In the genomic region with DNA sequence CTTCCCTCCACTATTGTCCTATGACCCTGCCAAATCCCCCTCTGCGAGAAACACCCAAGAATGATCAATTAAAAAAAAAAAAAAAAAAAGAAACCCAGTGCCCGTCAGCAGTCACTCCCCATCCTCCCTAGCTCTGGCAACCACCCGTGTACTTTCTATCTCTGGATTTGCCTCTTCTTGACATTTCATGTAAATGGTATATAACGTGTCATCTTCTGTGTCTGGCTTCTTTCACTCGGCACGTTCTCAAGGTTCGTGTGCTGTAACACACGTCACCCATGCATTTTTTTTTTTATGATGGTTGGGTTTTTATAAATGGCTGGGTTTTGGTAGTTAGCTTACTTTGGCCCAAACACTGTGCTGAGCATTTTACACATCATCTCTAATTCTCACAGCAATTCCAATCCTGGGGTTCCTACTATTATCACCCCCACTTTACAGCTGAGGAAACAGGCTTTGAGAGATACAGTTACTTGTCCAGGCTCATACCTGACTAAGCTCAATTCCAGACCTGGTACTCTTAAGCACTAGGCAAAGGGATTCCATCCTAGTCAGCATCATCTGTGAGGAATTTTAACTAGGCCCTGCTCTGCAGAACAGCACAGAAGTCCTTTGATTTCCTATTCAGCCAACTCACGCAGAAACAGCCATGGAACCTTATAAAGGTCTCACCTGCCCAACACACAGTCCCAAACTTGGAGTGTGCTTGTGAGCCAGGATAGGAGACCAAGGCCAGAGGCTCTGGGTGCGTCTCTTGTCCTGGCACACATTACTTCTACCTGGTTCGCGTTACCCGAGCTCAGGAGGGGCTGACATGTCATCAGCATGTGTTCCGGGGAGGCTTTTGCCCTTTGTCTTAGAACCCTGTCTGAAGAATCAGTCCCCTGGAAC, we compare ENCODE assay signal across 26 cellular contexts. TPM values are rescaled to one million over a fixed set of nuclear protein-coding genes. Genes with fewer than 3 reads are reported as not detected.
DNase-seq lines count a peak whose midpoint lies in the region; ATAC-seq and TF ChIP-seq lines count a peak whose summit lies in the region.
"Had no signal": no experiment of that assay in that cellular context is flagged by ENCODE, and none has a peak within 500 bp of the region (broad histone marks: within the 10 kb centered on the region; RNA-seq: fewer than 3 reads in every experiment).

No MANE protein-coding gene starts in this region.

- H3K27ac ChIP-seq in heart left ventricle: peak overlapping the region in 5 of 12 donors; percentile 0 to 56 (median 25)
- peak overlapping the region in 3 of 4 donors; percentile 37 to 73 (median 67) for H3K27ac ChIP-seq in sigmoid colon
- H3K27ac ChIP-seq: adrenal gland, brain microvascular endothelial cell, parathyroid adenoma, suprapubic skin, upper lobe of right lung had no signal

- peak in 2 of 4 donors; percentile 5 to 38 for TF ChIP-seq EP300 in sigmoid colon (IDR thresholded peaks at IDR 0.05)

- TF ChIP-seq CTCF in heart left ventricle (IDR thresholded peaks at IDR 0.05) (no peak), sigmoid colon (IDR thresholded peaks at IDR 0.05) (no peak)

- H3K9me3 ChIP-seq in heart left ventricle (no peaks in the 10 kb centered on the region), sigmoid colon (no peaks in the 10 kb centered on the region)
- H3K9me3 ChIP-seq: adrenal gland, suprapubic skin, upper lobe of right lung had no signal

- ATAC-seq in Right ventricle myocardium inferior: peak; percentile 54
- ATAC-seq in heart left ventricle: peak; percentile 60 to 78 (median 72)
- ATAC-seq in left lobe of liver: no peak
- ATAC-seq: activated CD4-positive, CD25-positive, alpha-beta regulatory T cell treated with anti-CD3 and anti-CD28 coated beads, Interleukin-2, amount 50 U/mL, for 24 hours; GM23338; stimulated activated memory B cell treated with anti-CD40 and anti-IgM and Interleukin-4, amounts not matched to agents 10 μg/mL and 1 μg/mL and 100 μg/mL, for 72 hours; upper lobe of right lung had no signal

- no peak for DNase-seq in Right ventricle myocardium inferior (ENCODE audit: missing footprints)
- DNase-seq in cardiac septum (ENCODE audit: low spot score): no peak
- no peak for DNase-seq in heart left ventricle
- no peak for DNase-seq in sigmoid colon
- DNase-seq in T-helper 9 cell: no peak
- DNase-seq in left lobe of liver (ENCODE audit: low spot score): no peak
- DNase-seq: activated CD4-positive, alpha-beta memory T cell treated with anti-CD3 and anti-CD28 coated beads for 36 hours; activated gamma-delta T cell; adrenal gland; brain microvascular endothelial cell; DMS153; kidney glomerular epithelial cell; mammary epithelial cell; MV-4-11; NCI-H1436 treated with DMSO at 0.1 percent for 48 hours; NCI-H2107; NCI-H446 treated with DMSO at 0.1 percent for 48 hours; RPMI8226; stimulated activated CD4-positive, alpha-beta T cell treated with anti-CD3 and anti-CD28 coated beads, Interleukin-12 subunit alpha, Interleukin-12 subunit beta, amount 100 ng/mL, for 4 hours; stimulated activated CD4-positive, alpha-beta T cell treated with anti-CD3 and anti-CD28 coated beads, Interleukin-4, amount 100 ng/mL, for 24 hours; upper lobe of right lung had no signal

- H3K4me3 ChIP-seq in heart left ventricle: no peak overlapping the region
- H3K4me3 ChIP-seq in sigmoid colon: no peak overlapping the region
- H3K4me3 ChIP-seq: adrenal gland, GM23338, suprapubic skin, upper lobe of right lung had no signal

- peaks cover 0 to 26% (median 10%) of the 10 kb centered on the region in 12 donors for H3K4me1 ChIP-seq in heart left ventricle
- H3K4me1 ChIP-seq in sigmoid colon: peaks cover 0 to 19% (median 10%) of the 10 kb centered on the region in 4 donors
- H3K4me1 ChIP-seq: adrenal gland, parathyroid adenoma, suprapubic skin, upper lobe of right lung had no signal

- intact Hi-C loops in Right ventricle myocardium inferior (cut with DNase I): no loop called here
- intact Hi-C loops in cardiac septum (cut with DNase I): no loop called here
- intact Hi-C loops in heart left ventricle (cut with DNase I): no loop called here
- intact Hi-C loops in sigmoid colon (cut with DNase I): no loop called here

- H3K27me3 ChIP-seq in heart left ventricle (no peaks in the 10 kb centered on the region), sigmoid colon (no peaks in the 10 kb centered on the region)
- H3K27me3 ChIP-seq: adrenal gland, brain microvascular endothelial cell, suprapubic skin, upper lobe of right lung had no signal

- 60 to 72% (median 62%) methylated on average over 13 of the region's 14 CpGs for WGBS in heart left ventricle, 4 donors
- 92 to 93% methylated on average over 13 of the region's 14 CpGs for WGBS in sigmoid colon, 2 donors

- TF ChIP-seq POLR2A in heart left ventricle (IDR thresholded peaks at IDR 0.05) (no peak), sigmoid colon (IDR thresholded peaks at IDR 0.05) (no peak)

- H3K36me3 ChIP-seq in heart left ventricle (peaks cover 0 to 89% (median 83%) of the 10 kb centered on the region in 9 donors), sigmoid colon (peaks cover 14 to 96% (median 46%) of the 10 kb centered on the region in 4 donors)

RNA-seq across cellular contexts. Expression of gene NDUFAB1, which starts 11.7 kb away (rescaled TPM):
- total RNA-seq in Right ventricle myocardium inferior (577 TPM), cardiac septum (277 TPM), heart left ventricle (100 to 1,000 TPM; 298 to 896 (median 409) TPM), sigmoid colon (100 to 1,000 TPM; 101 to 179 (median 159) TPM), left lobe of liver (64.3 TPM)
- polyA plus RNA-seq in heart left ventricle (100 to 1,000 TPM; 582 to 605 TPM), sigmoid colon (100 to 1,000 TPM; 283 to 398 (median 297) TPM)

RNA-seq across cellular contexts. Expression of gene UBFD1, which starts 26.9 kb away (rescaled TPM):
- 66.4 TPM for total RNA-seq in Right ventricle myocardium inferior
- 49.7 TPM for total RNA-seq in cardiac septum
- 100 to 1,000 TPM in 2 of 9 donors, 10 to 100 TPM in 7; 42.0 to 116 (median 57.7) TPM for total RNA-seq in heart left ventricle
- polyA plus RNA-seq in heart left ventricle: 10 to 100 TPM; 17.9 to 40.2 TPM
- total RNA-seq in sigmoid colon: 100 to 1,000 TPM in 1 of 4 donors, 10 to 100 TPM in 3; 45.1 to 101 (median 57.6) TPM
- 10 to 100 TPM in 1 of 3 donors, 1 to 10 TPM in 2; 8.1 to 16.6 (median 8.4) TPM for polyA plus RNA-seq in sigmoid colon
- total RNA-seq in left lobe of liver: 32.9 TPM

RNA-seq across cellular contexts. Expression of gene EARS2, which starts 27.3 kb away (rescaled TPM):
- total RNA-seq in Right ventricle myocardium inferior: 24.9 TPM
- total RNA-seq in cardiac septum: 16.4 TPM
- total RNA-seq in heart left ventricle: 10 to 100 TPM; 12.2 to 37.0 (median 21.5) TPM
- polyA plus RNA-seq in heart left ventricle: 10 to 100 TPM; 16.7 to 22.8 TPM
- total RNA-seq in sigmoid colon: 10 to 100 TPM in 2 of 4 donors, 1 to 10 TPM in 2; 7.5 to 18.3 (median 11.2) TPM
- polyA plus RNA-seq in sigmoid colon: 10 to 100 TPM in 1 of 3 donors, 1 to 10 TPM in 2; 6.6 to 19.4 (median 7.9) TPM
- 15.9 TPM for total RNA-seq in left lobe of liver

RNA-seq across cellular contexts. Expression of gene PALB2, which starts 56.7 kb away (rescaled TPM):
- total RNA-seq in Right ventricle myocardium inferior: 4.9 TPM
- total RNA-seq in cardiac septum: 4.6 TPM
- total RNA-seq in heart left ventricle: 1 to 10 TPM; 3.8 to 7.4 (median 4.5) TPM
- polyA plus RNA-seq in heart left ventricle: 1 to 10 TPM; 3.4 to 5.7 TPM
- 10 to 100 TPM in 2 of 4 donors, 1 to 10 TPM in 2; 7.5 to 11.2 (median 9.4) TPM for total RNA-seq in sigmoid colon
- 1 to 10 TPM; 7.2 to 8.7 (median 7.4) TPM for polyA plus RNA-seq in sigmoid colon
- total RNA-seq in left lobe of liver: 4.6 TPM

RNA-seq across cellular contexts. Expression of gene DCTN5, which starts 56.8 kb away (rescaled TPM):
- 38.2 TPM for total RNA-seq in Right ventricle myocardium inferior
- 38.4 TPM for total RNA-seq in cardiac septum
- 10 to 100 TPM; 26.8 to 56.0 (median 40.5) TPM for total RNA-seq in heart left ventricle
- 10 to 100 TPM in 1 of 2 donors, 1 to 10 TPM in 1; 7.4 to 36.9 TPM for polyA plus RNA-seq in heart left ventricle
- 10 to 100 TPM; 24.1 to 41.4 (median 34.1) TPM for total RNA-seq in sigmoid colon
- polyA plus RNA-seq in sigmoid colon: 10 to 100 TPM; 13.2 to 31.0 (median 28.4) TPM
- total RNA-seq in left lobe of liver: 17.2 TPM
